24 cellular contexts compared by ENCODE assay signal in genomic region chr19:5006821-5007220, GRCh38.
"Had no signal": no experiment of that assay in that cellular context is flagged by ENCODE, and none has a peak within 500 bp of the region (broad histone marks: within the 10 kb centered on the region; RNA-seq: fewer than 3 reads in every experiment).

No MANE protein-coding gene starts in this region.

- H3K36me3 ChIP-seq: brain microvascular endothelial cell had no signal

- ATAC-seq: activated T-cell treated with anti-CD3 and anti-CD28 coated beads, Interleukin-2, amount 50 U/mL, for 72 hours; activated T-helper 17 cell treated with anti-CD3 and anti-CD28 coated beads, Interleukin-2, amount 50 U/mL, for 72 hours; esophagus mucosa; WTC11 had no signal

- H3K27me3 ChIP-seq: brain microvascular endothelial cell, dorsolateral prefrontal cortex had no signal

- DNase-seq: activated CD4-positive, alpha-beta memory T cell treated with anti-CD3 and anti-CD28 coated beads, Interleukin-2, amount 10 ng/mL, durations not matched to agents 7 days and 5 days; activated CD4-positive, alpha-beta T cell treated with anti-CD3 and anti-CD28 coated beads for 1 hour; activated CD4-positive, alpha-beta T cell treated with anti-CD3 and anti-CD28 coated beads for 4 hours; activated CD4-positive, alpha-beta T cell treated with anti-CD3 and anti-CD28 coated beads, Interleukin-2, amount 10 ng/mL, durations not matched to agents 7 days and 5 days; activated CD4-positive, alpha-beta T cell treated with anti-CD3 and anti-CD28 coated beads, Interleukin-2, amount 50 U/mL, for 4 hours; activated CD8-positive, alpha-beta memory T cell treated with anti-CD3 and anti-CD28 coated beads, Interleukin-2, amount 50 U/mL, for 48 hours; activated effector memory CD4-positive, alpha-beta T cell treated with Interleukin-2 at 50 U/mL for 16 hours; activated gamma-delta T cell treated with Interleukin-2 at 50 U/mL for 16 hours; activated naive CD4-positive, alpha-beta T cell treated with anti-CD3 and anti-CD28 coated beads, Interleukin-2, amount 50 U/mL, for 16 hours; activated naive CD4-positive, alpha-beta T cell treated with Interleukin-2 at 50 U/mL for 16 hours; activated T-cell treated with anti-CD3 and anti-CD28 coated beads for 4 hours; activated T-cell treated with anti-CD3 and anti-CD28 coated beads, Interleukin-2, amount 50 U/mL, for 24 hours; activated T-cell treated with anti-CD3 and anti-CD28 coated beads, Interleukin-2, amount 50 U/mL, for 72 hours; amniotic stem cell; anterior cingulate cortex; brain microvascular endothelial cell; dorsolateral prefrontal cortex; effector memory CD4-positive, alpha-beta T cell; endodermal cell; T-helper 2 cell had no signal

- H3K4me3 ChIP-seq: coronary artery, dorsolateral prefrontal cortex had no signal

- H3K27ac ChIP-seq: brain microvascular endothelial cell, coronary artery had no signal
